34 cellular contexts compared by ENCODE assay signal in genomic region chr1:37389327-37389726, GRCh38.
"Had no signal": no experiment of that assay in that cellular context is flagged by ENCODE, and none has a peak within 500 bp of the region (broad histone marks: within the 10 kb centered on the region; RNA-seq: fewer than 3 reads in every experiment).

No MANE protein-coding gene starts in this region.

- FAIRE-seq: astrocyte, bronchial epithelial cell had no signal

- H3K27ac ChIP-seq: adrenal gland, ascending aorta, body of pancreas, brain microvascular endothelial cell, breast epithelium, cardiac muscle cell had no signal

- H3K4me1 ChIP-seq: adrenal gland, ascending aorta, body of pancreas, breast epithelium had no signal

- H3K36me3 ChIP-seq: adrenal gland, ascending aorta, brain microvascular endothelial cell, breast epithelium, cardiac muscle cell had no signal

- H3K9me3 ChIP-seq: adrenal gland, ascending aorta, body of pancreas, breast epithelium had no signal

- H3K4me3 ChIP-seq: adrenal gland, ascending aorta, body of pancreas, breast epithelium, cardiac muscle cell had no signal

- ATAC-seq: activated naive CD4-positive, alpha-beta T cell treated with anti-CD3 and anti-CD28 coated beads, Interleukin-2, amount 50 U/mL, for 72 hours; activated naive CD8-positive, alpha-beta T cell treated with anti-CD3 and anti-CD28 coated beads, Interleukin-2, amount 50 U/mL, for 24 hours; activated T-cell treated with anti-CD3 and anti-CD28 coated beads, Interleukin-2, amount 50 U/mL, for 4 hours; activated T-cell treated with anti-CD3 and anti-CD28 coated beads, Interleukin-2, amount 50 U/mL, for 72 hours; activated T-helper 17 cell treated with anti-CD3 and anti-CD28 coated beads, Interleukin-2, amount 50 U/mL, for 72 hours; body of pancreas had no signal

- DNase-seq: activated effector memory CD4-positive, alpha-beta T cell treated with anti-CD3 and anti-CD28 coated beads, Interleukin-2, amount 50 U/mL, for 16 hours; activated effector memory CD4-positive, alpha-beta T cell treated with Interleukin-2 at 50 U/mL for 16 hours; activated gamma-delta T cell; activated gamma-delta T cell treated with Interleukin-2 at 50 U/mL for 16 hours; activated naive CD4-positive, alpha-beta T cell; activated naive CD4-positive, alpha-beta T cell treated with anti-CD3 and anti-CD28 coated beads for 36 hours; activated naive CD4-positive, alpha-beta T cell treated with anti-CD3 and anti-CD28 coated beads, Interleukin-2, amount 10 ng/mL, durations not matched to agents 7 days and 5 days; activated naive CD4-positive, alpha-beta T cell treated with anti-CD3 and anti-CD28 coated beads, Interleukin-2, amount 50 U/mL, for 16 hours; activated naive CD4-positive, alpha-beta T cell treated with Interleukin-2 at 50 U/mL for 16 hours; activated naive CD8-positive, alpha-beta T cell treated with anti-CD3 and anti-CD28 coated beads for 36 hours; activated naive CD8-positive, alpha-beta T cell treated with anti-CD3 and anti-CD28 coated beads, Interleukin-2, amount 10 ng/mL, durations not matched to agents 7 days and 5 days; activated naive CD8-positive, alpha-beta T cell treated with anti-CD3 and anti-CD28 coated beads, Interleukin-2, amount 50 U/mL, for 24 hours; activated T-cell treated with anti-CD3 and anti-CD28 coated beads, Interleukin-2, amount 50 U/mL, for 1 hour; activated T-cell treated with anti-CD3 and anti-CD28 coated beads, Interleukin-2, amount 50 U/mL, for 24 hours; activated T-cell treated with anti-CD3 and anti-CD28 coated beads, Interleukin-2, amount 50 U/mL, for 4 hours; activated T-cell treated with anti-CD3 and anti-CD28 coated beads, Interleukin-2, amount 50 U/mL, for 48 hours; activated T-cell treated with anti-CD3 and anti-CD28 coated beads, Interleukin-2, amount 50 U/mL, for 72 hours; adrenal gland; amniotic stem cell; amygdala; anterior cingulate cortex; aorta; body of pancreas; brain microvascular endothelial cell; caudate nucleus; central memory CD4-positive, alpha-beta T cell; cerebellar nuclear complex had no signal

- H3K27me3 ChIP-seq: adrenal gland, ascending aorta, brain microvascular endothelial cell, breast epithelium, cardiac muscle cell had no signal
